ENCODE assay signal across 15 cellular contexts in the genomic region with DNA sequence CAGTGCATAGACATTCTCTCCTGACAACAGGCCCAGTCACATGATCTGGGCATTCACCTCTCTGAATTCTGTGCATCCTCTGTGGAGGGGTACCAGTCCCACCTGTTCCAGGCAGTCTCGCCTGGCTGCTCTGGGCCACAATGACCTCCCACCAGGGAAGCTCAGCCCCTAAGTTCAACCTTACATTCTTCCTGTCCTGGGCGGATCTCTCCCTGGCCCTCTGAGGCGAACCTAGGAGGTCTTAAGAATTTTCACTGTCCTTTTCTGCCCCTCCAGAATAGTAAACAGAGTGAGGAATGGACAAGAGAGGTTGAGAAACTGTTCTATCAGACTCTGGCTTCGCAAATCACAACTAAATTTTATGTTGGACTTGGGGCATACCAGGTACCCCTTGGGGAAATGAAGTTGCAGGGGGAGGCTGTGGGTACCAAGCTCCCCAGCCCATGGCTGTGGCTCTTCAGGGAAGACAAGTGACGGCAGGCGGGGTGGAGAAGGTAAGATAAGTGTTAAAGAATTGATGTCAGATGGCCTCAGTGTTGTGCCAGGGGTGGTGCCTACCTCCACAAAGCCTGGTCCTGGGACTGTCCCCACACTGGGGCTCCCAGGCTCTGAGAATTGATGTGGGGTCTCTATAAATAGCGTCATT.
"Had no signal": no experiment of that assay in that cellular context is flagged by ENCODE, and none has a peak within 500 bp of the region (broad histone marks: within the 10 kb centered on the region; RNA-seq: fewer than 3 reads in every experiment).

No MANE protein-coding gene starts in this region.

- H3K27ac Mint-ChIP-seq: activated naive CD4-positive, alpha-beta T cell treated with anti-CD3 and anti-CD28 coated beads, Interleukin-2, amount 50 U/mL, for 24 hours had no signal

- H3K4me3 ChIP-seq: cardiac muscle cell, pancreas, skin epidermis, upper lobe of left lung had no signal

- H3K4me3 Mint-ChIP-seq: activated naive CD4-positive, alpha-beta T cell treated with anti-CD3 and anti-CD28 coated beads, Interleukin-2, amount 50 U/mL, for 24 hours; neural crest cell had no signal

- H3K36me3 Mint-ChIP-seq: activated naive CD4-positive, alpha-beta T cell treated with anti-CD3 and anti-CD28 coated beads, Interleukin-2, amount 50 U/mL, for 24 hours had no signal

- H3K9me3 ChIP-seq: pancreas, upper lobe of left lung had no signal

- ATAC-seq: pancreas had no signal

- H3K9me3 Mint-ChIP-seq: activated naive CD4-positive, alpha-beta T cell treated with anti-CD3 and anti-CD28 coated beads, Interleukin-2, amount 50 U/mL, for 24 hours; neural crest cell had no signal

- H3K36me3 ChIP-seq: cardiac muscle cell, pancreas, upper lobe of left lung had no signal

- DNase-seq: activated CD4-positive, alpha-beta T cell treated with anti-CD3 and anti-CD28 coated beads, Interleukin-2, amount 50 U/mL, for 1 hour; activated CD4-positive, CD25-positive, alpha-beta regulatory T cell; activated T-cell treated with anti-CD3 and anti-CD28 coated beads, Interleukin-2, amount 50 U/mL, for 1 hour; cortex of kidney; effector CD8-positive, alpha-beta T cell; foreskin fibroblast; left cardiac atrium; pancreas; stimulated activated CD4-positive, alpha-beta T cell treated with anti-CD3 and anti-CD28 coated beads, Interleukin-4, amount 100 ng/mL, for 24 hours; stimulated activated naive CD4-positive, alpha-beta T cell treated with Interleukin-2 at 50 U/mL for 16 hours had no signal

- H3K27ac ChIP-seq: cardiac muscle cell, pancreas, skin epidermis, upper lobe of left lung had no signal
